ENCODE assay signal across 20 cellular contexts in genomic region chr5:56059854-56060253, GRCh38.
"Had no signal": no experiment of that assay in that cellular context is flagged by ENCODE, and none has a peak within 500 bp of the region (broad histone marks: within the 10 kb centered on the region; RNA-seq: fewer than 3 reads in every experiment).

No MANE protein-coding gene starts in this region.

- H3K9me3 ChIP-seq: esophagus muscularis mucosa, left ventricle myocardium inferior, right atrium auricular region, tibial nerve had no signal

- H3K9me3 Mint-ChIP-seq: activated B cell treated with CpG ODN at 0.5 μM for 24 hours; activated CD8-positive, alpha-beta T cell treated with anti-CD3 and anti-CD28 coated beads for 36 hours; central memory CD8-positive, alpha-beta T cell; nephron; stimulated activated naive B cell treated with anti-CD40 and anti-IgM and Interleukin-4, amounts not matched to agents 10 μg/mL and 1 μg/mL and 100 μg/mL, for 72 hours had no signal

- H3K36me3 Mint-ChIP-seq: stimulated activated naive B cell treated with anti-CD40 and anti-IgM and Interleukin-4, amounts not matched to agents 10 μg/mL and 1 μg/mL and 100 μg/mL, for 72 hours had no signal

- H3K27ac ChIP-seq: brain microvascular endothelial cell, coronary artery, esophagus muscularis mucosa, left ventricle myocardium inferior, right atrium auricular region, tibial nerve had no signal

- H3K27me3 ChIP-seq: brain microvascular endothelial cell, esophagus muscularis mucosa, right atrium auricular region, tibial nerve had no signal

- FAIRE-seq: kidney, TTC549 had no signal

- H3K4me3 Mint-ChIP-seq: activated B cell treated with CpG ODN at 0.5 μM for 24 hours; activated CD8-positive, alpha-beta T cell treated with anti-CD3 and anti-CD28 coated beads for 36 hours; central memory CD8-positive, alpha-beta T cell; nephron; stimulated activated naive B cell treated with anti-CD40 and anti-IgM and Interleukin-4, amounts not matched to agents 10 μg/mL and 1 μg/mL and 100 μg/mL, for 72 hours had no signal

- H3K36me3 ChIP-seq: brain microvascular endothelial cell, esophagus muscularis mucosa, left ventricle myocardium inferior, right atrium auricular region, tibial nerve had no signal

- DNase-seq: activated B cell treated with CpG ODN at 0.5 μM for 24 hours; activated naive CD4-positive, alpha-beta T cell treated with Interleukin-2 at 50 U/mL for 16 hours; amygdala; brain microvascular endothelial cell; hypothalamus; kidney; left ventricle myocardium inferior; nucleus accumbens; stimulated activated CD4-positive, alpha-beta T cell treated with anti-CD3 and anti-CD28 coated beads, Interleukin-4, amount 100 ng/mL, for 1 hour; stimulated activated naive B cell treated with anti-CD40 and anti-IgM and Interleukin-4, amounts not matched to agents 10 μg/mL and 1 μg/mL and 100 μg/mL, for 72 hours; T-helper 2 cell had no signal

- H3K4me3 ChIP-seq: coronary artery, esophagus muscularis mucosa, left ventricle myocardium inferior, right atrium auricular region, tibial nerve had no signal

- H3K27ac Mint-ChIP-seq: activated B cell treated with CpG ODN at 0.5 μM for 24 hours; progenitor cell of endocrine pancreas; stimulated activated naive B cell treated with anti-CD40 and anti-IgM and Interleukin-4, amounts not matched to agents 10 μg/mL and 1 μg/mL and 100 μg/mL, for 72 hours had no signal

- H3K27me3 Mint-ChIP-seq: activated CD8-positive, alpha-beta T cell treated with anti-CD3 and anti-CD28 coated beads for 36 hours; progenitor cell of endocrine pancreas had no signal

- H3K4me1 Mint-ChIP-seq: activated B cell treated with CpG ODN at 0.5 μM for 24 hours had no signal

- ATAC-seq: stimulated activated naive B cell treated with anti-CD40 and anti-IgM and Interleukin-4, amounts not matched to agents 10 μg/mL and 1 μg/mL and 100 μg/mL, for 72 hours had no signal
